In genomic region chr2:119158563-119159347, GRCh38 we compare ENCODE assay signal across 14 cellular contexts. TPM values are rescaled to one million over a fixed set of nuclear protein-coding genes. Genes with fewer than 3 reads are reported as not detected.
DNase-seq lines count a peak whose midpoint lies in the region; ATAC-seq and TF ChIP-seq lines count a peak whose summit lies in the region.
"Had no signal": no experiment of that assay in that cellular context is flagged by ENCODE, and none has a peak within 500 bp of the region (broad histone marks: within the 10 kb centered on the region; RNA-seq: fewer than 3 reads in every experiment).

TSS of gene C1QL2 (minus strand) at chr2:119158751. CDS start at chr2:119158269, 482 bp downstream.

- no peaks in the 10 kb centered on the region for H3K9me3 Mint-ChIP-seq in chondrocyte (ENCODE audit: low read depth)

- H2AFZ ChIP-seq in neural cell (ENCODE audit: low read depth, low read length): peak within 1 kb of the TSS; percentile 4

- DNase-seq in DMS 273 (lab: John Stamatoyannopoulos, UW; ENCODE audit: unreplicated experiment) (peak; percentile 73), DMS 273 treated with DMSO at 0.1 percent for 48 hours (lab: John Stamatoyannopoulos, UW) (no peak), NCI-H1105 treated with DMSO at 0.1 percent for 48 hours (lab: John Stamatoyannopoulos, UW) (peak; percentile 40), chondrocyte (ENCODE audit: low spot score) (no peak), Kasumi-1 (lab: John Stamatoyannopoulos, UW) (no peak)
- no peak for DNase-seq in stimulated activated CD8-positive, alpha-beta memory T cell treated with anti-CD3 and anti-CD28 coated beads, Interleukin-4, amount 100 ng/mL, for 48 hours
- DNase-seq: GF-D8 had no signal

- no peak for ATAC-seq in GM18502 (IDR thresholded peaks at IDR 0.05; ENCODE audit: poor library complexity, unreplicated experiment)

- peak within 1 kb of the TSS; percentile 67 for H3K4me3 ChIP-seq in neural cell (ENCODE audit: low read length)
- H3K4me3 ChIP-seq: SJSA1 had no signal

- H3K27me3 ChIP-seq in neural cell (ENCODE audit: insufficient read depth, low read depth, low read length): peaks cover 96% of the 10 kb centered on the region

- H3K4me1 Mint-ChIP-seq in chondrocyte (ENCODE audit: low read depth): peaks cover 10% of the 10 kb centered on the region

- TF ChIP-seq CTCF in chondrocyte (IDR thresholded peaks at IDR 0.05) (peak; percentile 24), neural cell (IDR thresholded peaks at IDR 0.05; ENCODE audit: poor library complexity, severe bottlenecking) (peak; percentile 45)

- H3K27ac Mint-ChIP-seq in chondrocyte (ENCODE audit: unreplicated experiment): no peak within 1 kb of the TSS

- peak; percentile 33 for TF ChIP-seq RAD21 in neural cell (conservative IDR thresholded peaks at IDR 0.05)

- H3K9me3 ChIP-seq in neural cell (ENCODE audit: low read length): no peaks in the 10 kb centered on the region
- H3K9me3 ChIP-seq: SJSA1 had no signal

- H3K9ac ChIP-seq in neural cell (ENCODE audit: low read length): peak within 1 kb of the TSS; percentile 34

- H3K27me3 Mint-ChIP-seq in chondrocyte (ENCODE audit: low read depth): peaks cover 78% of the 10 kb centered on the region

- no peak within 1 kb of the TSS for H3K27ac ChIP-seq in neural cell (ENCODE audit: low read length)
- H3K27ac ChIP-seq: 22Rv1, SJSA1 had no signal

- H3K4me3 Mint-ChIP-seq in chondrocyte (ENCODE audit: unreplicated experiment): no peak within 1 kb of the TSS

- no peaks in the 10 kb centered on the region for H3K36me3 ChIP-seq in neural cell (ENCODE audit: insufficient read depth, low read length)
- H3K36me3 ChIP-seq: SJSA1 had no signal

- H4K20me1 ChIP-seq in neural cell (ENCODE audit: insufficient read depth): no peaks in the 10 kb centered on the region

- H3K4me2 ChIP-seq in neural cell (ENCODE audit: low read length): peak within 1 kb of the TSS; percentile 70

- no peaks in the 10 kb centered on the region for H3F3A ChIP-seq in neural cell (ENCODE audit: insufficient read depth, low read length, poor library complexity, severe bottlenecking)

- no peak for TF ChIP-seq EP300 in neural cell (conservative IDR thresholded peaks at IDR 0.05; ENCODE audit: poor library complexity, severe bottlenecking)

- H3K9me2 ChIP-seq in neural cell (ENCODE audit: insufficient read depth, low read length): no peaks in the 10 kb centered on the region

- peaks cover 2% of the 10 kb centered on the region for H3K36me3 Mint-ChIP-seq in chondrocyte (ENCODE audit: low read depth)

- H3K79me2 ChIP-seq in neural cell (replicated peaks; ENCODE audit: insufficient read depth, low read length): no peaks in the 10 kb centered on the region

TF ChIP-seq in neural cell, 6 proteins besides CTCF, POLR2A, EP300 and RAD21:
- TF ChIP-seq EZH2 (IDR thresholded peaks at IDR 0.05; ENCODE audit: borderline replicate concordance, insufficient read depth, low read length, poor library complexity, severe bottlenecking) (no peak), TAF1 (IDR thresholded peaks at IDR 0.05; ENCODE audit: low read depth) (no peak), REST (IDR thresholded peaks at IDR 0.05; ENCODE audit: borderline replicate concordance) (no peak), POLR2AphosphoS5 (IDR thresholded peaks at IDR 0.05) (peak; percentile 23), SMC3 (conservative IDR thresholded peaks at IDR 0.05; ENCODE audit: poor library complexity) (peak; percentile 30), MXI1 (conservative IDR thresholded peaks at IDR 0.05; ENCODE audit: poor library complexity, severe bottlenecking) (peak; percentile 39)

RNA-seq across cellular contexts. Expression of gene C1QL2, which starts in this region (rescaled TPM):
- not detected in 3 replicates for total RNA-seq in chondrocyte
- polyA plus RNA-seq in neural cell: not detected in 2 replicates
- polyA minus RNA-seq in neural cell: not detected in 2 replicates
- total RNA-seq: epithelial cell of proximal tubule, H4, pulmonary artery endothelial cell, SJSA1 had no signal

Comparison
In these comparisons a context has a peak if more than half of its experiments do, and no peak if none do; other contexts are left out.
1. DNase-seq: peak in DMS 273 (single experiment) and NCI-H1105 treated with DMSO at 0.1 percent for 48 hours (single experiment); none in DMS 273 treated with DMSO at 0.1 percent for 48 hours (single experiment), chondrocyte (single experiment), stimulated activated CD8-positive, alpha-beta memory T cell treated with anti-CD3 and anti-CD28 coated beads, Interleukin-4, amount 100 ng/mL, for 48 hours (single experiment) and Kasumi-1 (0 of 2).